ENCODE assay signal across 1 cellular context in the genomic region with DNA sequence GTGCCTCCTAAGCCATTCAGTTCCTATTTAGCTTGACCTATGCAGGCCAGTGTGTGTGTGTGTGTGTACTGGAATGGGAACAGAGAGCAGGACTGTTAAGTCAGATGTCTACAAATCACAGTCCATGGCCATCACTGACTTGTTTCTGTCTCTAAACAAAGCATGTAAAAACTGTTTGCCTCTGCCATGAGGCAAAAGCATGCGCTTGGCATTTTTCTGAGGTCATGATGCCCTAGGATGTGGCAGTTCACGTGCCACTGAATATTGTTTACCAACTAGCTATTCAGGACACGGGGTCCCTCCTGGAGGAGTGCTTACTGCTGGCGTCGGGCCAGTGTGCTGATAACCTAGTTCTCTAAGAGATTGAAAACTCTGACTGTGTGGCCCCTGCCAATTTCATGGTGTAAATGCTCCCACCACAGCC.
TF ChIP-seq lines count a peak whose summit lies in the region.

No MANE protein-coding gene starts in this region.

TF ChIP-seq in HepG2, 621 proteins besides CTCF, POLR2A, EP300 and RAD21 (continued from another document and continues in another):
- TF ChIP-seq, protein P1, sequence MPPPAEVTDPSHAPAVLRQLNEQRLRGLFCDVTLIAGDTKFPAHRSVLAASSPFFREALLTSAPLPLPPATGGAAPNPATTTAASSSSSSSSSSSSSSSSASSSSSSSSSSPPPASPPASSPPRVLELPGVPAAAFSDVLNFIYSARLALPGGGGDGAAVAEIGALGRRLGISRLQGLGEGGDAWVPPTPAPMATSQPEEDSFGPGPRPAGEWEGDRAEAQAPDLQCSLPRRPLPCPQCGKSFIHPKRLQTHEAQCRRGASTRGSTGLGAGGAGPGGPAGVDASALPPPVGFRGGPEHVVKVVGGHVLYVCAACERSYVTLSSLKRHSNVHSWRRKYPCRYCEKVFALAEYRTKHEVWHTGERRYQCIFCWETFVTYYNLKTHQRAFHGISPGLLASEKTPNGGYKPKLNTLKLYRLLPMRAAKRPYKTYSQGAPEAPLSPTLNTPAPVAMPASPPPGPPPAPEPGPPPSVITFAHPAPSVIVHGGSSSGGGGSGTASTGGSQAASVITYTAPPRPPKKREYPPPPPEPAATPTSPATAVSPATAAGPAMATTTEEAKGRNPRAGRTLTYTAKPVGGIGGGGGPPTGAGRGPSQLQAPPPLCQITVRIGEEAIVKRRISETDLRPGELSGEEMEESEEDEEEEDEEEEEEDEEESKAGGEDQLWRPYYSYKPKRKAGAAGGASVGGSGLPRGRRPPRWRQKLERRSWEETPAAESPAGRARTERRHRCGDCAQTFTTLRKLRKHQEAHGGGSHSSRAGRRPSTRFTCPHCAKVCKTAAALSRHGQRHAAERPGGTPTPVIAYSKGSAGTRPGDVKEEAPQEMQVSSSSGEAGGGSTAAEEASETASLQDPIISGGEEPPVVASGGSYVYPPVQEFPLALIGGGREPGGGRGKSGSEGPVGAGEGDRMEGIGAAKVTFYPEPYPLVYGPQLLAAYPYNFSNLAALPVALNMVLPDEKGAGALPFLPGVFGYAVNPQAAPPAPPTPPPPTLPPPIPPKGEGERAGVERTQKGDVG (CRISPR knock-in tag; IDR thresholded peaks at IDR 0.05; ENCODE audit: borderline replicate concordance), result 0 out of 2 replicates have a peak, but pooled peaks have one; percentile 20
- TF ChIP-seq ASH2L (IDR thresholded peaks at IDR 0.05; ENCODE audit: insufficient read length, low read depth, low read length) (no peak), ZNF879 (CRISPR knock-in tag; IDR thresholded peaks at IDR 0.05) (no peak), GLI4 (CRISPR knock-in tag; IDR thresholded peaks at IDR 0.05; ENCODE audit: borderline replicate concordance) (no peak), KAT7 (CRISPR knock-in tag; IDR thresholded peaks at IDR 0.05; ENCODE audit: borderline replicate concordance) (no peak), ZNF776 (CRISPR knock-in tag; IDR thresholded peaks at IDR 0.05) (no peak), ZNF138 (CRISPR knock-in tag; IDR thresholded peaks at IDR 0.05; ENCODE audit: low read depth) (no peak), ZNF292 (CRISPR knock-in tag; IDR thresholded peaks at IDR 0.05; ENCODE audit: borderline replicate concordance, low read depth) (peak; percentile 75; the same call in 1 of the 2 replicates), CBFB (CRISPR knock-in tag; IDR thresholded peaks at IDR 0.05) (no peak), SAP130 (CRISPR knock-in tag; IDR thresholded peaks at IDR 0.05; ENCODE audit: low read depth) (peak; percentile 92), ZNF230 (CRISPR knock-in tag; IDR thresholded peaks at IDR 0.05) (0 out of 2 replicates have a peak, but pooled peaks have one; percentile 69), ZNF558 (CRISPR knock-in tag; IDR thresholded peaks at IDR 0.05; ENCODE audit: borderline replicate concordance) (no peak), TP53 (CRISPR knock-in tag; conservative IDR thresholded peaks at IDR 0.05) (no peak), MED13 (CRISPR knock-in tag; IDR thresholded peaks at IDR 0.05) (no peak), AGO1 (IDR thresholded peaks at IDR 0.05; ENCODE audit: low read depth, low read length, poor library complexity, severe bottlenecking) (no peak), CBX5 (CRISPR knock-in tag; IDR thresholded peaks at IDR 0.05; ENCODE audit: borderline replicate concordance) (peak; percentile 67; the same call in 1 of the 2 replicates), MEIS2 (CRISPR knock-in tag; IDR thresholded peaks at IDR 0.05) (peak; percentile 91), SMC3 (IDR thresholded peaks at IDR 0.05; ENCODE audit: low read length) (peak; percentile 21; the same call in 1 of the 2 replicates), ZNF772 (CRISPR knock-in tag; IDR thresholded peaks at IDR 0.05) (0 out of 2 replicates have a peak, but pooled peaks have one; percentile 49), FOXC1 (CRISPR knock-in tag; IDR thresholded peaks at IDR 0.05; ENCODE audit: borderline replicate concordance) (no peak), ZNF564 (CRISPR knock-in tag; IDR thresholded peaks at IDR 0.05) (no peak), KMT2A (CRISPR knock-in tag; IDR thresholded peaks at IDR 0.05) (no peak), BRCA1 (CRISPR knock-in tag; IDR thresholded peaks at IDR 0.05) (no peak), MED8 (CRISPR knock-in tag; IDR thresholded peaks at IDR 0.05; ENCODE audit: insufficient replicate concordance) (no peak), RXRB (CRISPR knock-in tag; IDR thresholded peaks at IDR 0.05; ENCODE audit: borderline replicate concordance) (peak; percentile 97), HMG20B (CRISPR knock-in tag; conservative IDR thresholded peaks at IDR 0.05) (peak; percentile 88), EEA1 (CRISPR knock-in tag; IDR thresholded peaks at IDR 0.05; ENCODE audit: borderline replicate concordance) (no peak), JUNB (CRISPR knock-in tag; IDR thresholded peaks at IDR 0.05; ENCODE audit: borderline replicate concordance) (no peak), SIX1 (CRISPR knock-in tag; IDR thresholded peaks at IDR 0.05; ENCODE audit: borderline replicate concordance) (peak; percentile 13; the same call in 1 of the 2 replicates), MAFG (CRISPR knock-in tag; IDR thresholded peaks at IDR 0.05) (no peak), REL (CRISPR knock-in tag; conservative IDR thresholded peaks at IDR 0.05) (no peak)
- TF ChIP-seq, protein P2, sequence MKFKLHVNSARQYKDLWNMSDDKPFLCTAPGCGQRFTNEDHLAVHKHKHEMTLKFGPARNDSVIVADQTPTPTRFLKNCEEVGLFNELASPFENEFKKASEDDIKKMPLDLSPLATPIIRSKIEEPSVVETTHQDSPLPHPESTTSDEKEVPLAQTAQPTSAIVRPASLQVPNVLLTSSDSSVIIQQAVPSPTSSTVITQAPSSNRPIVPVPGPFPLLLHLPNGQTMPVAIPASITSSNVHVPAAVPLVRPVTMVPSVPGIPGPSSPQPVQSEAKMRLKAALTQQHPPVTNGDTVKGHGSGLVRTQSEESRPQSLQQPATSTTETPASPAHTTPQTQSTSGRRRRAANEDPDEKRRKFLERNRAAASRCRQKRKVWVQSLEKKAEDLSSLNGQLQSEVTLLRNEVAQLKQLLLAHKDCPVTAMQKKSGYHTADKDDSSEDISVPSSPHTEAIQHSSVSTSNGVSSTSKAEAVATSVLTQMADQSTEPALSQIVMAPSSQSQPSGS (CRISPR knock-in tag; IDR thresholded peaks at IDR 0.05), result peak; percentile 78; the same call in 1 of the 2 replicates
- TF ChIP-seq, protein P3, sequence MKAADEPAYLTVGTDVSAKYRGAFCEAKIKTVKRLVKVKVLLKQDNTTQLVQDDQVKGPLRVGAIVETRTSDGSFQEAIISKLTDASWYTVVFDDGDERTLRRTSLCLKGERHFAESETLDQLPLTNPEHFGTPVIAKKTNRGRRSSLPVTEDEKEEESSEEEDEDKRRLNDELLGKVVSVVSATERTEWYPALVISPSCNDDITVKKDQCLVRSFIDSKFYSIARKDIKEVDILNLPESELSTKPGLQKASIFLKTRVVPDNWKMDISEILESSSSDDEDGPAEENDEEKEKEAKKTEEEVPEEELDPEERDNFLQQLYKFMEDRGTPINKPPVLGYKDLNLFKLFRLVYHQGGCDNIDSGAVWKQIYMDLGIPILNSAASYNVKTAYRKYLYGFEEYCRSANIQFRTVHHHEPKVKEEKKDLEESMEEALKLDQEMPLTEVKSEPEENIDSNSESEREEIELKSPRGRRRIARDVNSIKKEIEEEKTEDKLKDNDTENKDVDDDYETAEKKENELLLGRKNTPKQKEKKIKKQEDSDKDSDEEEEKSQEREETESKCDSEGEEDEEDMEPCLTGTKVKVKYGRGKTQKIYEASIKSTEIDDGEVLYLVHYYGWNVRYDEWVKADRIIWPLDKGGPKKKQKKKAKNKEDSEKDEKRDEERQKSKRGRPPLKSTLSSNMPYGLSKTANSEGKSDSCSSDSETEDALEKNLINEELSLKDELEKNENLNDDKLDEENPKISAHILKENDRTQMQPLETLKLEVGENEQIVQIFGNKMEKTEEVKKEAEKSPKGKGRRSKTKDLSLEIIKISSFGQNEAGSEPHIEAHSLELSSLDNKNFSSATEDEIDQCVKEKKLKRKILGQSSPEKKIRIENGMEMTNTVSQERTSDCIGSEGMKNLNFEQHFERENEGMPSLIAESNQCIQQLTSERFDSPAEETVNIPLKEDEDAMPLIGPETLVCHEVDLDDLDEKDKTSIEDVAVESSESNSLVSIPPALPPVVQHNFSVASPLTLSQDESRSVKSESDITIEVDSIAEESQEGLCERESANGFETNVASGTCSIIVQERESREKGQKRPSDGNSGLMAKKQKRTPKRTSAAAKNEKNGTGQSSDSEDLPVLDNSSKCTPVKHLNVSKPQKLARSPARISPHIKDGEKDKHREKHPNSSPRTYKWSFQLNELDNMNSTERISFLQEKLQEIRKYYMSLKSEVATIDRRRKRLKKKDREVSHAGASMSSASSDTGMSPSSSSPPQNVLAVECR (CRISPR knock-in tag; IDR thresholded peaks at IDR 0.05; ENCODE audit: borderline replicate concordance), result peak; percentile 73; the same call in 1 of the 2 replicates
- TF ChIP-seq, protein P4, sequence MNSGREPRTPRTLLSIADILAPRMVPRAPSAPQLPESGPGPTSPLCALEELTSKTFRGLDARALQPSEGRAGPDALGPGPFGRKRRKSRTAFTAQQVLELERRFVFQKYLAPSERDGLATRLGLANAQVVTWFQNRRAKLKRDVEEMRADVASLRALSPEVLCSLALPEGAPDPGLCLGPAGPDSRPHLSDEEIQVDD (CRISPR knock-in tag; IDR thresholded peaks at IDR 0.05; ENCODE audit: borderline replicate concordance), result no peak
- TF ChIP-seq, protein P5, sequence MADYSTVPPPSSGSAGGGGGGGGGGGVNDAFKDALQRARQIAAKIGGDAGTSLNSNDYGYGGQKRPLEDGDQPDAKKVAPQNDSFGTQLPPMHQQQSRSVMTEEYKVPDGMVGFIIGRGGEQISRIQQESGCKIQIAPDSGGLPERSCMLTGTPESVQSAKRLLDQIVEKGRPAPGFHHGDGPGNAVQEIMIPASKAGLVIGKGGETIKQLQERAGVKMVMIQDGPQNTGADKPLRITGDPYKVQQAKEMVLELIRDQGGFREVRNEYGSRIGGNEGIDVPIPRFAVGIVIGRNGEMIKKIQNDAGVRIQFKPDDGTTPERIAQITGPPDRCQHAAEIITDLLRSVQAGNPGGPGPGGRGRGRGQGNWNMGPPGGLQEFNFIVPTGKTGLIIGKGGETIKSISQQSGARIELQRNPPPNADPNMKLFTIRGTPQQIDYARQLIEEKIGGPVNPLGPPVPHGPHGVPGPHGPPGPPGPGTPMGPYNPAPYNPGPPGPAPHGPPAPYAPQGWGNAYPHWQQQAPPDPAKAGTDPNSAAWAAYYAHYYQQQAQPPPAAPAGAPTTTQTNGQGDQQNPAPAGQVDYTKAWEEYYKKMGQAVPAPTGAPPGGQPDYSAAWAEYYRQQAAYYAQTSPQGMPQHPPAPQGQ (CRISPR knock-in tag; IDR thresholded peaks at IDR 0.05; ENCODE audit: borderline replicate concordance), result no peak
- TF ChIP-seq, protein P6, sequence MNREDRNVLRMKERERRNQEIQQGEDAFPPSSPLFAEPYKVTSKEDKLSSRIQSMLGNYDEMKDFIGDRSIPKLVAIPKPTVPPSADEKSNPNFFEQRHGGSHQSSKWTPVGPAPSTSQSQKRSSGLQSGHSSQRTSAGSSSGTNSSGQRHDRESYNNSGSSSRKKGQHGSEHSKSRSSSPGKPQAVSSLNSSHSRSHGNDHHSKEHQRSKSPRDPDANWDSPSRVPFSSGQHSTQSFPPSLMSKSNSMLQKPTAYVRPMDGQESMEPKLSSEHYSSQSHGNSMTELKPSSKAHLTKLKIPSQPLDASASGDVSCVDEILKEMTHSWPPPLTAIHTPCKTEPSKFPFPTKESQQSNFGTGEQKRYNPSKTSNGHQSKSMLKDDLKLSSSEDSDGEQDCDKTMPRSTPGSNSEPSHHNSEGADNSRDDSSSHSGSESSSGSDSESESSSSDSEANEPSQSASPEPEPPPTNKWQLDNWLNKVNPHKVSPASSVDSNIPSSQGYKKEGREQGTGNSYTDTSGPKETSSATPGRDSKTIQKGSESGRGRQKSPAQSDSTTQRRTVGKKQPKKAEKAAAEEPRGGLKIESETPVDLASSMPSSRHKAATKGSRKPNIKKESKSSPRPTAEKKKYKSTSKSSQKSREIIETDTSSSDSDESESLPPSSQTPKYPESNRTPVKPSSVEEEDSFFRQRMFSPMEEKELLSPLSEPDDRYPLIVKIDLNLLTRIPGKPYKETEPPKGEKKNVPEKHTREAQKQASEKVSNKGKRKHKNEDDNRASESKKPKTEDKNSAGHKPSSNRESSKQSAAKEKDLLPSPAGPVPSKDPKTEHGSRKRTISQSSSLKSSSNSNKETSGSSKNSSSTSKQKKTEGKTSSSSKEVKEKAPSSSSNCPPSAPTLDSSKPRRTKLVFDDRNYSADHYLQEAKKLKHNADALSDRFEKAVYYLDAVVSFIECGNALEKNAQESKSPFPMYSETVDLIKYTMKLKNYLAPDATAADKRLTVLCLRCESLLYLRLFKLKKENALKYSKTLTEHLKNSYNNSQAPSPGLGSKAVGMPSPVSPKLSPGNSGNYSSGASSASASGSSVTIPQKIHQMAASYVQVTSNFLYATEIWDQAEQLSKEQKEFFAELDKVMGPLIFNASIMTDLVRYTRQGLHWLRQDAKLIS (CRISPR knock-in tag; IDR thresholded peaks at IDR 0.05), result no peak
- TF ChIP-seq, protein P7, sequence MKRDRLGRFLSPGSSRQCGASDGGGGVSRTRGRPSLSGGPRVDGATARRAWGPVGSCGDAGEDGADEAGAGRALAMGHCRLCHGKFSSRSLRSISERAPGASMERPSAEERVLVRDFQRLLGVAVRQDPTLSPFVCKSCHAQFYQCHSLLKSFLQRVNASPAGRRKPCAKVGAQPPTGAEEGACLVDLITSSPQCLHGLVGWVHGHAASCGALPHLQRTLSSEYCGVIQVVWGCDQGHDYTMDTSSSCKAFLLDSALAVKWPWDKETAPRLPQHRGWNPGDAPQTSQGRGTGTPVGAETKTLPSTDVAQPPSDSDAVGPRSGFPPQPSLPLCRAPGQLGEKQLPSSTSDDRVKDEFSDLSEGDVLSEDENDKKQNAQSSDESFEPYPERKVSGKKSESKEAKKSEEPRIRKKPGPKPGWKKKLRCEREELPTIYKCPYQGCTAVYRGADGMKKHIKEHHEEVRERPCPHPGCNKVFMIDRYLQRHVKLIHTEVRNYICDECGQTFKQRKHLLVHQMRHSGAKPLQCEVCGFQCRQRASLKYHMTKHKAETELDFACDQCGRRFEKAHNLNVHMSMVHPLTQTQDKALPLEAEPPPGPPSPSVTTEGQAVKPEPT (CRISPR knock-in tag; IDR thresholded peaks at IDR 0.05; ENCODE audit: low read depth), result no peak
- TF ChIP-seq, protein P8, sequence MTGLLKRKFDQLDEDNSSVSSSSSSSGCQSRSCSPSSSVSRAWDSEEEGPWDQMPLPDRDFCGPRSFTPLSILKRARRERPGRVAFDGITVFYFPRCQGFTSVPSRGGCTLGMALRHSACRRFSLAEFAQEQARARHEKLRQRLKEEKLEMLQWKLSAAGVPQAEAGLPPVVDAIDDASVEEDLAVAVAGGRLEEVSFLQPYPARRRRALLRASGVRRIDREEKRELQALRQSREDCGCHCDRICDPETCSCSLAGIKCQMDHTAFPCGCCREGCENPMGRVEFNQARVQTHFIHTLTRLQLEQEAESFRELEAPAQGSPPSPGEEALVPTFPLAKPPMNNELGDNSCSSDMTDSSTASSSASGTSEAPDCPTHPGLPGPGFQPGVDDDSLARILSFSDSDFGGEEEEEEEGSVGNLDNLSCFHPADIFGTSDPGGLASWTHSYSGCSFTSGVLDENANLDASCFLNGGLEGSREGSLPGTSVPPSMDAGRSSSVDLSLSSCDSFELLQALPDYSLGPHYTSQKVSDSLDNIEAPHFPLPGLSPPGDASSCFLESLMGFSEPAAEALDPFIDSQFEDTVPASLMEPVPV (CRISPR knock-in tag; IDR thresholded peaks at IDR 0.05), result no peak
